In genomic region chr3:38283810-38284775, GRCh38 we compare ENCODE assay signal across 23 cellular contexts. TPM values are rescaled to one million over a fixed set of nuclear protein-coding genes. Genes with fewer than 3 reads are reported as not detected.
DNase-seq lines count a peak whose midpoint lies in the region; ATAC-seq and TF ChIP-seq lines count a peak whose summit lies in the region.
"Had no signal": no experiment of that assay in that cellular context is flagged by ENCODE, and none has a peak within 500 bp of the region (broad histone marks: within the 10 kb centered on the region; RNA-seq: fewer than 3 reads in every experiment).

No MANE protein-coding gene starts in this region.

- no peak overlapping the region for H3K9ac ChIP-seq in fibroblast of lung (ENCODE audit: insufficient read depth, low read length)

- POLR2A ChIA-PET in MCF 10A (lab: Yijun Ruan, JAX), result no interaction called here

- H3K4me3 ChIP-seq in AG10803 (ENCODE audit: low read length) (no peak overlapping the region), fibroblast of lung (replicated peaks in 1 of 4; ENCODE audit: control extremely low read depth in 1 of 4, insufficient read depth in 1 of 4, low read depth in 3 of 4, low read length in 4 of 4) (no peak overlapping the region)
- H3K4me3 ChIP-seq: SJSA1, thoracic aorta had no signal

- H3K79me2 ChIP-seq in fibroblast of lung (ENCODE audit: control insufficient read depth, insufficient read depth, low read length), result no peaks in the 10 kb centered on the region

- H3K4me3 Mint-ChIP-seq in MCF 10A (ENCODE audit: unreplicated experiment), result no peak overlapping the region
- H3K4me3 Mint-ChIP-seq in activated naive CD8-positive, alpha-beta T cell treated with anti-CD3 and anti-CD28 coated beads for 36 hours, result no peak overlapping the region
- H3K4me3 Mint-ChIP-seq: activated B cell treated with CpG ODN at 0.5 μM for 24 hours; activated CD8-positive, alpha-beta T cell treated with anti-CD3 and anti-CD28 coated beads, Interleukin-2, amount 10 ng/mL, durations not matched to agents 7 days and 5 days; activated naive CD4-positive, alpha-beta T cell treated with anti-CD3 and anti-CD28 coated beads, Interleukin-2, amount 50 U/mL, for 24 hours had no signal

- no peak overlapping the region for H3K27ac Mint-ChIP-seq in MCF 10A (ENCODE audit: low read depth, unreplicated experiment)
- H3K27ac Mint-ChIP-seq in activated naive CD8-positive, alpha-beta T cell treated with anti-CD3 and anti-CD28 coated beads for 36 hours, result no peak overlapping the region
- H3K27ac Mint-ChIP-seq: activated B cell treated with CpG ODN at 0.5 μM for 24 hours; activated CD8-positive, alpha-beta T cell treated with anti-CD3 and anti-CD28 coated beads, Interleukin-2, amount 10 ng/mL, durations not matched to agents 7 days and 5 days; activated naive CD4-positive, alpha-beta T cell treated with anti-CD3 and anti-CD28 coated beads, Interleukin-2, amount 50 U/mL, for 24 hours had no signal

- no peaks in the 10 kb centered on the region for H3K27me3 Mint-ChIP-seq in MCF 10A (ENCODE audit: insufficient read depth, unreplicated experiment)
- no peaks in the 10 kb centered on the region for H3K27me3 Mint-ChIP-seq in activated naive CD8-positive, alpha-beta T cell treated with anti-CD3 and anti-CD28 coated beads for 36 hours
- H3K27me3 Mint-ChIP-seq: activated B cell treated with CpG ODN at 0.5 μM for 24 hours; activated naive CD4-positive, alpha-beta T cell treated with anti-CD3 and anti-CD28 coated beads, Interleukin-2, amount 50 U/mL, for 24 hours had no signal

- H3K36me3 Mint-ChIP-seq in MCF 10A (ENCODE audit: insufficient read depth, unreplicated experiment), result peaks cover 3% of the 10 kb centered on the region
- no peaks in the 10 kb centered on the region for H3K36me3 Mint-ChIP-seq in activated naive CD8-positive, alpha-beta T cell treated with anti-CD3 and anti-CD28 coated beads for 36 hours

- H3K4me2 ChIP-seq in fibroblast of lung (ENCODE audit: extremely low read depth, insufficient read depth, low read length), result no peak overlapping the region

- TF ChIP-seq CTCF in AG10803 (conservative IDR thresholded peaks at IDR 0.05; ENCODE audit: low read length) (0 out of 2 replicates have a peak, but pooled peaks have one; percentile 6), fibroblast of lung (conservative IDR thresholded peaks at IDR 0.05 in 1 of 2, IDR thresholded peaks at IDR 0.05 in 1 of 2; ENCODE audit: low read depth in 1 of 2, low read length in 2 of 2) (no peak), MCF 10A (IDR thresholded peaks at IDR 0.05; ENCODE audit: unreplicated experiment) (no peak)

- no TSS peak for BruUV-seq in MCF 10A (replicated peaks; lab: Mats Ljungman, UMichigan)

- no peaks in the 10 kb centered on the region for H3K9me3 ChIP-seq in fibroblast of lung (ENCODE audit: control insufficient read depth, insufficient read depth, low read depth, low read length)
- H3K9me3 ChIP-seq: SJSA1, thoracic aorta had no signal

- H3K27ac ChIP-seq in fibroblast of lung (ENCODE audit: insufficient read depth, low read length), result no peak overlapping the region
- H3K27ac ChIP-seq: brain microvascular endothelial cell, SJSA1, thoracic aorta had no signal

- no peak overlapping the region for H2AFZ ChIP-seq in fibroblast of lung (ENCODE audit: low read length)

- H3K4me1 ChIP-seq in fibroblast of lung (ENCODE audit: control insufficient read depth, extremely low read depth, insufficient read depth, low read length), result peaks cover 3% of the 10 kb centered on the region
- H3K4me1 ChIP-seq: SJSA1 had no signal

- H3K9me3 Mint-ChIP-seq in MCF 10A (ENCODE audit: unreplicated experiment), result no peaks in the 10 kb centered on the region
- H3K9me3 Mint-ChIP-seq in activated naive CD8-positive, alpha-beta T cell treated with anti-CD3 and anti-CD28 coated beads for 36 hours, result no peaks in the 10 kb centered on the region
- H3K9me3 Mint-ChIP-seq: activated B cell treated with CpG ODN at 0.5 μM for 24 hours; activated naive CD4-positive, alpha-beta T cell treated with anti-CD3 and anti-CD28 coated beads, Interleukin-2, amount 50 U/mL, for 24 hours had no signal

- CTCF ChIA-PET in MCF 10A (lab: Yijun Ruan, JAX), result interaction anchor here (1.1 kb wide), 1 partner anchor 62 kb away, joined by 3 read pairs; no protein-coding TSS in a partner anchor

- H3K4me1 Mint-ChIP-seq in MCF 10A (ENCODE audit: insufficient read depth, unreplicated experiment), result no peaks in the 10 kb centered on the region
- H3K4me1 Mint-ChIP-seq in activated naive CD8-positive, alpha-beta T cell treated with anti-CD3 and anti-CD28 coated beads for 36 hours, result no peaks in the 10 kb centered on the region
- H3K4me1 Mint-ChIP-seq: activated B cell treated with CpG ODN at 0.5 μM for 24 hours; activated naive CD4-positive, alpha-beta T cell treated with anti-CD3 and anti-CD28 coated beads, Interleukin-2, amount 50 U/mL, for 24 hours had no signal

- H3K36me3 ChIP-seq in fibroblast of lung (ENCODE audit: control insufficient read depth, insufficient read depth, low read length), result no peaks in the 10 kb centered on the region
- H3K36me3 ChIP-seq: brain microvascular endothelial cell, SJSA1, thoracic aorta had no signal

- peak; percentile 94 for DNase-seq in AG10803 (ENCODE audit: low read depth)
- peak; percentile 60 for DNase-seq in RPMI7951 (ENCODE audit: low read depth)
- DNase-seq in fibroblast of lung (ENCODE audit: low read depth in 2 of 2), result peak; percentile 61 to 64
- no peak for DNase-seq in sciatic nerve (ENCODE audit: low spot score)
- DNase-seq in MCF 10A (ENCODE audit: unreplicated experiment), result no peak
- DNase-seq in NCI-H1417 (lab: John Stamatoyannopoulos, UW), result no peak
- DNase-seq in activated naive CD8-positive, alpha-beta T cell treated with anti-CD3 and anti-CD28 coated beads for 36 hours, result no peak
- DNase-seq in NCI-H187 treated with DMSO at 0.1 percent for 48 hours (lab: John Stamatoyannopoulos, UW), result no peak
- DNase-seq: activated B cell treated with CpG ODN at 0.5 μM for 24 hours; activated CD8-positive, alpha-beta T cell treated with anti-CD3 and anti-CD28 coated beads, Interleukin-2, amount 10 ng/mL, durations not matched to agents 7 days and 5 days; activated T-cell treated with anti-CD3 and anti-CD28 coated beads, Interleukin-2, amount 50 U/mL, for 48 hours; brain microvascular endothelial cell; cortex of kidney; MM.1S; NCI-H2227 treated with DMSO at 0.1 percent for 48 hours had no signal

- peak; percentile 48 for ATAC-seq in sciatic nerve
- ATAC-seq: activated CD8-positive, alpha-beta T cell treated with anti-CD3 and anti-CD28 coated beads, Interleukin-2, amount 10 ng/mL, durations not matched to agents 7 days and 5 days; left lobe of liver had no signal

- H4K20me1 ChIP-seq in fibroblast of lung (ENCODE audit: control insufficient read depth, extremely low read depth, insufficient read depth, low read length), result no peaks in the 10 kb centered on the region

- no peaks in the 10 kb centered on the region for H3K27me3 ChIP-seq in fibroblast of lung (ENCODE audit: control insufficient read depth, insufficient read depth, low read length)
- H3K27me3 ChIP-seq: brain microvascular endothelial cell, SJSA1 had no signal

- intact Hi-C loops in sciatic nerve (cut with DNase I), result no loop called here
- intact Hi-C loops in MCF 10A (cut with micrococcal nuclease), result no loop called here

RNA-seq across cellular contexts. Expression of gene SLC22A14, which starts 2.0 kb away (rescaled TPM):
- total RNA-seq in RPMI7951 (2014; rRNA removed; shearing (Covaris generic)), result 0.12 and 0.20 TPM in 2 replicates
- under 0.01 and 0.17 TPM in 2 replicates for total RNA-seq in fibroblast of lung
- polyA plus RNA-seq in fibroblast of lung, result 0.05 TPM in 1 of 2 replicates, not detected in the other
- 0.06 TPM in 1 of 2 replicates, not detected in the other for polyA plus RNA-seq in fibroblast of lung (2012)
- polyA minus RNA-seq in fibroblast of lung (ENCODE audit: low replicate concordance), result 0.82 TPM in 1 of 2 replicates, not detected in the other
- total RNA-seq in sciatic nerve, result 0.13 TPM
- total RNA-seq in MCF 10A (2022), result 0.44 and 0.64 TPM in 2 replicates
- total RNA-seq in activated naive CD8-positive, alpha-beta T cell treated with anti-CD3 and anti-CD28 coated beads for 36 hours, result not detected
- total RNA-seq: activated CD8-positive, alpha-beta T cell treated with anti-CD3 and anti-CD28 coated beads, Interleukin-2, amount 10 ng/mL, durations not matched to agents 7 days and 5 days; H1; left lobe of liver; SJSA1; T-helper 2 cell treated with Interferon-gamma antibody and Interleukin-4, amounts not matched to agents 100 ng/mL and 5 ng/mL, for 36 hours had no signal
- polyA plus RNA-seq: AG04450 had no signal

RNA-seq across cellular contexts. Expression of gene SLC22A13, which starts 18.5 kb away (rescaled TPM):
- total RNA-seq in RPMI7951 (2014; rRNA removed; shearing (Covaris generic)), result 0.29 TPM in 1 of 2 replicates, not detected in the other
- total RNA-seq in fibroblast of lung (0.26 and 0.33 TPM in 2 replicates), sciatic nerve (0.98 TPM), MCF 10A (2022) (1.7 and 1.9 TPM in 2 replicates)
- polyA plus RNA-seq in fibroblast of lung, result 0.05 and 0.06 TPM in 2 replicates
- 0.13 TPM in 1 of 2 replicates, not detected in the other for polyA plus RNA-seq in fibroblast of lung (2012)
- polyA minus RNA-seq in fibroblast of lung (ENCODE audit: low replicate concordance), result not detected in 2 replicates
- total RNA-seq in activated naive CD8-positive, alpha-beta T cell treated with anti-CD3 and anti-CD28 coated beads for 36 hours, result under 1 TPM; 0.24 to 0.27 TPM
- total RNA-seq: mononuclear cell, SJSA1 had no signal

Comparison
In these comparisons a context has a peak if more than half of its experiments do, and no peak if none do; other contexts are left out.
1. DNase-seq: peak in AG10803 (single experiment), RPMI7951 (single experiment) and fibroblast of lung (2 of 2); none in sciatic nerve (single experiment), MCF 10A (single experiment), NCI-H1417 (0 of 3), activated naive CD8-positive, alpha-beta T cell treated with anti-CD3 and anti-CD28 coated beads for 36 hours (single experiment) and NCI-H187 treated with DMSO at 0.1 percent for 48 hours (single experiment).